In the genomic region with DNA sequence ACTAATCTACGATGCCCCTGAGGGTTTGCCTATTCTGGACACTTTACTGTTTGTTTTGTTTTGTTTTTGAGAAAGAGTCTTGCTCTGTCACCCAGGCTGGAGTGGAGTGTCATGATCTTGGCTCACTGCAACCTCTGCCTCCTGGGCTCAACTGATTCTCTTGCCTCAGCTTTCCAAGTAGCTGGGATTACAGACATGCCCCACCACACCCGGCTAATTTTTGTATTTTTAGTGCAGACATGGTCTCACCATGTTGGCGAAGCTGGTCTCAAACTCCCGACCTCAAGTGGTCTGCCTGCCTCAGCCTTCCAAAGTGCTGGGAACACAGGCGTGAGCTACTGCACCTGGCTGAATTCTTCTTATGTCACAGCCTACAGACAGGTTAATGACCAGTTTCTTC, we compare ENCODE assay signal across 7 cellular contexts.
"Had no signal": no experiment of that assay in that cellular context is flagged by ENCODE, and none has a peak within 500 bp of the region (broad histone marks: within the 10 kb centered on the region; RNA-seq: fewer than 3 reads in every experiment).

No MANE protein-coding gene starts in this region.

- H3K36me3 Mint-ChIP-seq: IgD-negative memory B cell had no signal

- H3K4me3 ChIP-seq: GM23338 had no signal

- H3K27ac ChIP-seq: HL-60 had no signal

- H3K4me3 Mint-ChIP-seq: GM23338, H9, IgD-negative memory B cell had no signal

- H3K27ac Mint-ChIP-seq: GM23338, IgD-negative memory B cell had no signal

- H3K9me3 Mint-ChIP-seq: GM23338, H9, IgD-negative memory B cell had no signal

- ATAC-seq: GM23338, HepG2 had no signal

- H3K27me3 Mint-ChIP-seq: IgD-negative memory B cell had no signal

- DNase-seq: H9, HCEC 1CT, KBM-7 had no signal
